Comparison of ENCODE assay signal across 36 cellular contexts in the genomic region with DNA sequence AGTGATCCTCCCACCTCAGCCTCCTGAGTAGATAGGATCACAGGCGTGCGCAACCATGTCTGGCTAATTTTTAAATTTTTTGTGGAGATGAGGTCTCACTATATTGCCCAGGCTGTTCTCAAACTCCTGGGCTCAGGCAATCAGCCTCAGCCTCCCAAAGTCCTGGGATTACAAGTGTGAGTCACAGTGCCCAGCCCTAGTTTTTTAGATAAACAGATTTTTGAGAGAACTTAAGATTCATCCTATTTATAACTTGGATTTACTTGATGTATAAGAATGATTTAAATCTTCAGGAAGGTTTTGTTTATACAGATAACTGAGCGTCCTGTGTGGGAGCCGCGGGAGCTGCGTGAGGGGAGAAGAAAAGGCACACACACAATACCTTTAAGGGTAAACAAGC. TPM values are rescaled to one million over a fixed set of nuclear protein-coding genes. Genes with fewer than 3 reads are reported as not detected.
"Had no signal": no experiment of that assay in that cellular context is flagged by ENCODE, and none has a peak within 500 bp of the region (broad histone marks: within the 10 kb centered on the region; RNA-seq: fewer than 3 reads in every experiment).

No MANE protein-coding gene starts in this region.

- H3K9me3 ChIP-seq: breast epithelium, esophagus squamous epithelium, gastroesophageal sphincter, ovary, right lobe of liver, uterus had no signal

- FAIRE-seq: endometrium had no signal

- H3K4me3 Mint-ChIP-seq: activated T-cell treated with anti-CD3 and anti-CD28 coated beads, Interleukin-2, amount 50 U/mL, for 24 hours; activated T-helper 17 cell treated with anti-CD3 and anti-CD28 coated beads, Interleukin-2, amount 50 U/mL, for 72 hours; naive thymus-derived CD4-positive, alpha-beta T cell; stimulated activated effector memory CD8-positive, alpha-beta T cell treated with anti-CD3 and anti-CD28 coated beads, Interleukin-12 subunit alpha, Interleukin-12 subunit beta, amount 100 ng/mL, for 72 hours; stimulated activated naive CD8-positive, alpha-beta T cell treated with anti-CD3 and anti-CD28 coated beads, Interleukin-15, Interleukin-2, amounts not matched to agents 100 ng/mL and 50 ng/mL, for 24 hours; T-helper 2 cell treated with Interferon-gamma antibody and Interleukin-4, amounts not matched to agents 5 μg/mL and 100 μg/mL, for 36 hours; type B pancreatic cell had no signal

- H3K36me3 Mint-ChIP-seq: naive thymus-derived CD4-positive, alpha-beta T cell; stimulated activated effector memory CD8-positive, alpha-beta T cell treated with anti-CD3 and anti-CD28 coated beads, Interleukin-12 subunit alpha, Interleukin-12 subunit beta, amount 100 ng/mL, for 72 hours; type B pancreatic cell had no signal

- H3K27ac ChIP-seq: breast epithelium, epithelial cell of prostate, esophagus squamous epithelium, gastroesophageal sphincter, ovary, right lobe of liver had no signal

- H3K27me3 ChIP-seq: breast epithelium, ovary, right lobe of liver, uterus had no signal

- H3K4me3 ChIP-seq: breast epithelium, esophagus squamous epithelium, gastroesophageal sphincter, ovary, right lobe of liver, uterus had no signal

- DNase-seq: activated CD4-positive, alpha-beta T cell treated with anti-CD3 and anti-CD28 coated beads for 4 hours; activated CD4-positive, alpha-beta T cell treated with anti-CD3 and anti-CD28 coated beads, Interleukin-2, amount 50 U/mL, for 48 hours; activated CD4-positive, CD25-positive, alpha-beta regulatory T cell; activated CD8-positive, alpha-beta memory T cell treated with anti-CD3 and anti-CD28 coated beads, Interleukin-2, amount 50 U/mL, for 4 hours; activated gamma-delta T cell treated with Interleukin-2 at 50 U/mL for 16 hours; activated naive CD4-positive, alpha-beta T cell treated with anti-CD3 and anti-CD28 coated beads, Interleukin-2, amount 50 U/mL, for 16 hours; activated T-cell treated with anti-CD3 and anti-CD28 coated beads, Interleukin-2, amount 50 U/mL, for 24 hours; central memory CD4-positive, alpha-beta T cell; dermis blood vessel endothelial cell; effector CD8-positive, alpha-beta T cell; esophagus squamous epithelium; hippocampal formation; midbrain; naive thymus-derived CD4-positive, alpha-beta T cell; ovary; right lobe of liver; stimulated activated CD4-positive, alpha-beta T cell treated with anti-CD3 and anti-CD28 coated beads, Interleukin-12 subunit alpha, Interleukin-12 subunit beta, amount 100 ng/mL, for 4 hours; stimulated activated CD4-positive, alpha-beta T cell treated with anti-CD3 and anti-CD28 coated beads, Interleukin-4, amount 100 ng/mL, for 24 hours; substantia nigra; T-helper 1 cell; uterus had no signal

- ATAC-seq: activated T-helper 17 cell treated with anti-CD3 and anti-CD28 coated beads, Interleukin-2, amount 50 U/mL, for 72 hours; gastroesophageal sphincter; naive thymus-derived CD4-positive, alpha-beta T cell; right lobe of liver; stimulated activated effector memory CD8-positive, alpha-beta T cell treated with anti-CD3 and anti-CD28 coated beads, Interleukin-12 subunit alpha, Interleukin-12 subunit beta, amount 100 ng/mL, for 72 hours had no signal

- H3K27me3 Mint-ChIP-seq: activated T-helper 17 cell treated with anti-CD3 and anti-CD28 coated beads, Interleukin-2, amount 50 U/mL, for 72 hours; stimulated activated naive CD8-positive, alpha-beta T cell treated with anti-CD3 and anti-CD28 coated beads, Interleukin-15, Interleukin-2, amounts not matched to agents 100 ng/mL and 50 ng/mL, for 24 hours had no signal

- H3K36me3 ChIP-seq: breast epithelium, esophagus squamous epithelium, gastroesophageal sphincter, ovary, right lobe of liver, uterus had no signal

- H3K4me1 ChIP-seq: breast epithelium, right lobe of liver, uterus had no signal

- H3K27ac Mint-ChIP-seq: activated T-cell treated with anti-CD3 and anti-CD28 coated beads, Interleukin-2, amount 50 U/mL, for 24 hours; activated T-helper 17 cell treated with anti-CD3 and anti-CD28 coated beads, Interleukin-2, amount 50 U/mL, for 72 hours; naive thymus-derived CD4-positive, alpha-beta T cell; progenitor cell of endocrine pancreas; stimulated activated effector memory CD8-positive, alpha-beta T cell treated with anti-CD3 and anti-CD28 coated beads, Interleukin-12 subunit alpha, Interleukin-12 subunit beta, amount 100 ng/mL, for 72 hours; stimulated activated naive CD8-positive, alpha-beta T cell treated with anti-CD3 and anti-CD28 coated beads, Interleukin-15, Interleukin-2, amounts not matched to agents 100 ng/mL and 50 ng/mL, for 24 hours; T-helper 2 cell treated with Interferon-gamma antibody and Interleukin-4, amounts not matched to agents 5 μg/mL and 100 μg/mL, for 36 hours; type B pancreatic cell had no signal

- H3K9me3 Mint-ChIP-seq: activated T-cell treated with anti-CD3 and anti-CD28 coated beads, Interleukin-2, amount 50 U/mL, for 24 hours; activated T-helper 17 cell treated with anti-CD3 and anti-CD28 coated beads, Interleukin-2, amount 50 U/mL, for 72 hours; naive thymus-derived CD4-positive, alpha-beta T cell; stimulated activated effector memory CD8-positive, alpha-beta T cell treated with anti-CD3 and anti-CD28 coated beads, Interleukin-12 subunit alpha, Interleukin-12 subunit beta, amount 100 ng/mL, for 72 hours; stimulated activated naive CD8-positive, alpha-beta T cell treated with anti-CD3 and anti-CD28 coated beads, Interleukin-15, Interleukin-2, amounts not matched to agents 100 ng/mL and 50 ng/mL, for 24 hours; T-helper 2 cell treated with Interferon-gamma antibody and Interleukin-4, amounts not matched to agents 5 μg/mL and 100 μg/mL, for 36 hours; type B pancreatic cell had no signal

RNA-seq across cellular contexts. Expression of gene HEYL, which starts 26.2 kb away (rescaled TPM):
- polyA plus RNA-seq: neural cell had no signal

RNA-seq across cellular contexts. Expression of gene NT5C1A, which starts 58.7 kb away (rescaled TPM):
- total RNA-seq: activated CD8-positive, alpha-beta memory T cell treated with anti-CD3 and anti-CD28 coated beads for 36 hours; activated T-helper 17 cell treated with anti-CD3 and anti-CD28 coated beads, Interleukin-2, amount 50 U/mL, for 72 hours; dermis blood vessel endothelial cell; esophagus squamous epithelium; kidney epithelial cell; lower leg skin; progenitor cell of endocrine pancreas; right lobe of liver had no signal
- polyA plus RNA-seq: naive thymus-derived CD4-positive, alpha-beta T cell; neural cell; thymus had no signal
